2 cellular contexts compared by ENCODE assay signal in the genomic region with DNA sequence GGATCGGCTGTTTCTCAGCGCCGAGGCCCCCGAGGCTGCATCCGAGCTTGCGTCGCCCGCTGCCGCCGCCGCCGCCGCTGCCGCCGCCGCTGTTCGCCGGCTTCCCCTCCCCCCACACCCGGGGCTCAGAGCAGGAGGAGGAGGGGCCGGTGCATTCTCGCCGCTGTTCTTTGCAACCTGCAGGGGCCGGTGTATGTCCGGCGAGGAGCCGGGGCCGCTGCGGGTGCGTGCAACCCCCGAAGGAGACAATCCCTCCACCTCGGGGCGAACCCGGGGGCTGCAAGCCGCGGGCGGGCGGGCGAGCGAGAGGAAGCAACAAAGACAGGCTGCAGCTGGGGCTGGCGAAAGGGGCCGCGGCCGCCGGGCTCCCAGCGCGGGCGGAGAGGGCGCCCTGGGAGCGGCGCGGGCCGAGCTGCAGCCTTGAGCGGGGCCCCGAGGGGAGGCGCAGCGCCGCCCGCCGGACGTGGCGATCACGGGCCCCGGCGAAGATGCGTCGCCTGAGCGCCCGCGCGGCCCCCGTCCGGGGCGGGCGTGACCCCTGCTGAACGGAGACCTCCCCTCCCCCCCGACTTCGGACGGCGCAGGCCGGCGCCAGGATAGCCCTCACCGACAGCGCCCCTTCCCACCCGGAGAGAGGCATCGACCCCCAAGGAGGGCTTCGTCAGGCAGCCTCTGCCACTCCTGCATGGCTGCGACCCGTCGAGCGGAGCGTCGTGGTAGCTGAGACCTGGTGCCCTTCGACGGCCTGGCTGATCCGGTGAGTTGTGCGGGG.
TF ChIP-seq lines count a peak whose summit lies in the region.

No MANE protein-coding gene starts in this region.

TF ChIP-seq in WTC11, 78 proteins besides CTCF, POLR2A, EP300 and RAD21 (continued from another document and continues in another):
- TF ChIP-seq, protein P1, sequence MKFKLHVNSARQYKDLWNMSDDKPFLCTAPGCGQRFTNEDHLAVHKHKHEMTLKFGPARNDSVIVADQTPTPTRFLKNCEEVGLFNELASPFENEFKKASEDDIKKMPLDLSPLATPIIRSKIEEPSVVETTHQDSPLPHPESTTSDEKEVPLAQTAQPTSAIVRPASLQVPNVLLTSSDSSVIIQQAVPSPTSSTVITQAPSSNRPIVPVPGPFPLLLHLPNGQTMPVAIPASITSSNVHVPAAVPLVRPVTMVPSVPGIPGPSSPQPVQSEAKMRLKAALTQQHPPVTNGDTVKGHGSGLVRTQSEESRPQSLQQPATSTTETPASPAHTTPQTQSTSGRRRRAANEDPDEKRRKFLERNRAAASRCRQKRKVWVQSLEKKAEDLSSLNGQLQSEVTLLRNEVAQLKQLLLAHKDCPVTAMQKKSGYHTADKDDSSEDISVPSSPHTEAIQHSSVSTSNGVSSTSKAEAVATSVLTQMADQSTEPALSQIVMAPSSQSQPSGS (CRISPR knock-in tag; IDR thresholded peaks at IDR 0.05; ENCODE audit: borderline replicate concordance, low read depth): no peak
- TF ChIP-seq FOXK1 (CRISPR knock-in tag; IDR thresholded peaks at IDR 0.05) (no peak), SMAD3 (CRISPR knock-in tag; IDR thresholded peaks at IDR 0.05; ENCODE audit: borderline replicate concordance) (no peak), TEAD4 (CRISPR knock-in tag; IDR thresholded peaks at IDR 0.05) (no peak), ZNF219 (CRISPR knock-in tag; IDR thresholded peaks at IDR 0.05; ENCODE audit: borderline replicate concordance) (no peak), ZNF263 (CRISPR knock-in tag; IDR thresholded peaks at IDR 0.05; ENCODE audit: low read depth) (no peak), ZNF138 (CRISPR knock-in tag; conservative IDR thresholded peaks at IDR 0.05) (no peak), PRRX2 (CRISPR knock-in tag; IDR thresholded peaks at IDR 0.05) (no peak), GABPB1 (CRISPR knock-in tag; IDR thresholded peaks at IDR 0.05) (0 out of 2 replicates have a peak, but pooled peaks have one; percentile 8)
- TF ChIP-seq, protein P2, sequence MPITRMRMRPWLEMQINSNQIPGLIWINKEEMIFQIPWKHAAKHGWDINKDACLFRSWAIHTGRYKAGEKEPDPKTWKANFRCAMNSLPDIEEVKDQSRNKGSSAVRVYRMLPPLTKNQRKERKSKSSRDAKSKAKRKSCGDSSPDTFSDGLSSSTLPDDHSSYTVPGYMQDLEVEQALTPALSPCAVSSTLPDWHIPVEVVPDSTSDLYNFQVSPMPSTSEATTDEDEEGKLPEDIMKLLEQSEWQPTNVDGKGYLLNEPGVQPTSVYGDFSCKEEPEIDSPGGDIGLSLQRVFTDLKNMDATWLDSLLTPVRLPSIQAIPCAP (CRISPR knock-in tag; IDR thresholded peaks at IDR 0.05): no peak
- TF ChIP-seq, protein P3, sequence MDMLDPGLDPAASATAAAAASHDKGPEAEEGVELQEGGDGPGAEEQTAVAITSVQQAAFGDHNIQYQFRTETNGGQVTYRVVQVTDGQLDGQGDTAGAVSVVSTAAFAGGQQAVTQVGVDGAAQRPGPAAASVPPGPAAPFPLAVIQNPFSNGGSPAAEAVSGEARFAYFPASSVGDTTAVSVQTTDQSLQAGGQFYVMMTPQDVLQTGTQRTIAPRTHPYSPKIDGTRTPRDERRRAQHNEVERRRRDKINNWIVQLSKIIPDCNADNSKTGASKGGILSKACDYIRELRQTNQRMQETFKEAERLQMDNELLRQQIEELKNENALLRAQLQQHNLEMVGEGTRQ (CRISPR knock-in tag; IDR thresholded peaks at IDR 0.05): no peak
- TF ChIP-seq, protein P4, sequence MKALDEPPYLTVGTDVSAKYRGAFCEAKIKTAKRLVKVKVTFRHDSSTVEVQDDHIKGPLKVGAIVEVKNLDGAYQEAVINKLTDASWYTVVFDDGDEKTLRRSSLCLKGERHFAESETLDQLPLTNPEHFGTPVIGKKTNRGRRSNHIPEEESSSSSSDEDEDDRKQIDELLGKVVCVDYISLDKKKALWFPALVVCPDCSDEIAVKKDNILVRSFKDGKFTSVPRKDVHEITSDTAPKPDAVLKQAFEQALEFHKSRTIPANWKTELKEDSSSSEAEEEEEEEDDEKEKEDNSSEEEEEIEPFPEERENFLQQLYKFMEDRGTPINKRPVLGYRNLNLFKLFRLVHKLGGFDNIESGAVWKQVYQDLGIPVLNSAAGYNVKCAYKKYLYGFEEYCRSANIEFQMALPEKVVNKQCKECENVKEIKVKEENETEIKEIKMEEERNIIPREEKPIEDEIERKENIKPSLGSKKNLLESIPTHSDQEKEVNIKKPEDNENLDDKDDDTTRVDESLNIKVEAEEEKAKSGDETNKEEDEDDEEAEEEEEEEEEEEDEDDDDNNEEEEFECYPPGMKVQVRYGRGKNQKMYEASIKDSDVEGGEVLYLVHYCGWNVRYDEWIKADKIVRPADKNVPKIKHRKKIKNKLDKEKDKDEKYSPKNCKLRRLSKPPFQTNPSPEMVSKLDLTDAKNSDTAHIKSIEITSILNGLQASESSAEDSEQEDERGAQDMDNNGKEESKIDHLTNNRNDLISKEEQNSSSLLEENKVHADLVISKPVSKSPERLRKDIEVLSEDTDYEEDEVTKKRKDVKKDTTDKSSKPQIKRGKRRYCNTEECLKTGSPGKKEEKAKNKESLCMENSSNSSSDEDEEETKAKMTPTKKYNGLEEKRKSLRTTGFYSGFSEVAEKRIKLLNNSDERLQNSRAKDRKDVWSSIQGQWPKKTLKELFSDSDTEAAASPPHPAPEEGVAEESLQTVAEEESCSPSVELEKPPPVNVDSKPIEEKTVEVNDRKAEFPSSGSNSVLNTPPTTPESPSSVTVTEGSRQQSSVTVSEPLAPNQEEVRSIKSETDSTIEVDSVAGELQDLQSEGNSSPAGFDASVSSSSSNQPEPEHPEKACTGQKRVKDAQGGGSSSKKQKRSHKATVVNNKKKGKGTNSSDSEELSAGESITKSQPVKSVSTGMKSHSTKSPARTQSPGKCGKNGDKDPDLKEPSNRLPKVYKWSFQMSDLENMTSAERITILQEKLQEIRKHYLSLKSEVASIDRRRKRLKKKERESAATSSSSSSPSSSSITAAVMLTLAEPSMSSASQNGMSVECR (CRISPR knock-in tag; IDR thresholded peaks at IDR 0.05; ENCODE audit: borderline replicate concordance): no peak
- TF ChIP-seq, protein P5, sequence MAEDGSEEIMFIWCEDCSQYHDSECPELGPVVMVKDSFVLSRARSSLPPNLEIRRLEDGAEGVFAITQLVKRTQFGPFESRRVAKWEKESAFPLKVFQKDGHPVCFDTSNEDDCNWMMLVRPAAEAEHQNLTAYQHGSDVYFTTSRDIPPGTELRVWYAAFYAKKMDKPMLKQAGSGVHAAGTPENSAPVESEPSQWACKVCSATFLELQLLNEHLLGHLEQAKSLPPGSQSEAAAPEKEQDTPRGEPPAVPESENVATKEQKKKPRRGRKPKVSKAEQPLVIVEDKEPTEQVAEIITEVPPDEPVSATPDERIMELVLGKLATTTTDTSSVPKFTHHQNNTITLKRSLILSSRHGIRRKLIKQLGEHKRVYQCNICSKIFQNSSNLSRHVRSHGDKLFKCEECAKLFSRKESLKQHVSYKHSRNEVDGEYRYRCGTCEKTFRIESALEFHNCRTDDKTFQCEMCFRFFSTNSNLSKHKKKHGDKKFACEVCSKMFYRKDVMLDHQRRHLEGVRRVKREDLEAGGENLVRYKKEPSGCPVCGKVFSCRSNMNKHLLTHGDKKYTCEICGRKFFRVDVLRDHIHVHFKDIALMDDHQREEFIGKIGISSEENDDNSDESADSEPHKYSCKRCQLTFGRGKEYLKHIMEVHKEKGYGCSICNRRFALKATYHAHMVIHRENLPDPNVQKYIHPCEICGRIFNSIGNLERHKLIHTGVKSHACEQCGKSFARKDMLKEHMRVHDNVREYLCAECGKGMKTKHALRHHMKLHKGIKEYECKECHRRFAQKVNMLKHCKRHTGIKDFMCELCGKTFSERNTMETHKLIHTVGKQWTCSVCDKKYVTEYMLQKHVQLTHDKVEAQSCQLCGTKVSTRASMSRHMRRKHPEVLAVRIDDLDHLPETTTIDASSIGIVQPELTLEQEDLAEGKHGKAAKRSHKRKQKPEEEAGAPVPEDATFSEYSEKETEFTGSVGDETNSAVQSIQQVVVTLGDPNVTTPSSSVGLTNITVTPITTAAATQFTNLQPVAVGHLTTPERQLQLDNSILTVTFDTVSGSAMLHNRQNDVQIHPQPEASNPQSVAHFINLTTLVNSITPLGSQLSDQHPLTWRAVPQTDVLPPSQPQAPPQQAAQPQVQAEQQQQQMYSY (CRISPR knock-in tag; IDR thresholded peaks at IDR 0.05): no peak

TF ChIP-seq in HepG2, 621 proteins besides CTCF, POLR2A, EP300 and RAD21 (continued from another document and continues in another):
- TF ChIP-seq NBN (conservative IDR thresholded peaks at IDR 0.05): no peak
- peak; percentile 41; the same call in 1 of the 2 replicates for TF ChIP-seq HOXA5 (CRISPR knock-in tag; IDR thresholded peaks at IDR 0.05)
- TF ChIP-seq, protein P6, sequence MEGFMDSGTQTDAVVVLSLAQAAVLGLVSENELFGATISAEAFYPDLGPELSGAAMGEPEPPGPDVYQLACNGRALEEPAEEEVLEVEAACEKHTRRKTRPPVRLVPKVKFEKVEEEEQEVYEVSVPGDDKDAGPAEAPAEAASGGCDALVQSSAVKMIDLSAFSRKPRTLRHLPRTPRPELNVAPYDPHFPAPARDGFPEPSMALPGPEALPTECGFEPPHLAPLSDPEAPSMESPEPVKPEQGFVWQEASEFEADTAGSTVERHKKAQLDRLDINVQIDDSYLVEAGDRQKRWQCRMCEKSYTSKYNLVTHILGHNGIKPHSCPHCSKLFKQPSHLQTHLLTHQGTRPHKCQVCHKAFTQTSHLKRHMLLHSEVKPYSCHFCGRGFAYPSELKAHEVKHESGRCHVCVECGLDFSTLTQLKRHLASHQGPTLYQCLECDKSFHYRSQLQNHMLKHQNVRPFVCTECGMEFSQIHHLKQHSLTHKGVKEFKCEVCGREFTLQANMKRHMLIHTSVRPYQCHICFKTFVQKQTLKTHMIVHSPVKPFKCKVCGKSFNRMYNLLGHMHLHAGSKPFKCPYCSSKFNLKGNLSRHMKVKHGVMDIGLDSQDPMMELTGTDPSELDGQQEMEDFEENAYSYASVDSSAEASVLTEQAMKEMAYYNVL (CRISPR knock-in tag; IDR thresholded peaks at IDR 0.05; ENCODE audit: borderline replicate concordance): no peak
- TF ChIP-seq, protein P7, sequence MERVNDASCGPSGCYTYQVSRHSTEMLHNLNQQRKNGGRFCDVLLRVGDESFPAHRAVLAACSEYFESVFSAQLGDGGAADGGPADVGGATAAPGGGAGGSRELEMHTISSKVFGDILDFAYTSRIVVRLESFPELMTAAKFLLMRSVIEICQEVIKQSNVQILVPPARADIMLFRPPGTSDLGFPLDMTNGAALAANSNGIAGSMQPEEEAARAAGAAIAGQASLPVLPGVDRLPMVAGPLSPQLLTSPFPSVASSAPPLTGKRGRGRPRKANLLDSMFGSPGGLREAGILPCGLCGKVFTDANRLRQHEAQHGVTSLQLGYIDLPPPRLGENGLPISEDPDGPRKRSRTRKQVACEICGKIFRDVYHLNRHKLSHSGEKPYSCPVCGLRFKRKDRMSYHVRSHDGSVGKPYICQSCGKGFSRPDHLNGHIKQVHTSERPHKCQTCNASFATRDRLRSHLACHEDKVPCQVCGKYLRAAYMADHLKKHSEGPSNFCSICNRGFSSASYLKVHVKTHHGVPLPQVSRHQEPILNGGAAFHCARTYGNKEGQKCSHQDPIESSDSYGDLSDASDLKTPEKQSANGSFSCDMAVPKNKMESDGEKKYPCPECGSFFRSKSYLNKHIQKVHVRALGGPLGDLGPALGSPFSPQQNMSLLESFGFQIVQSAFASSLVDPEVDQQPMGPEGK (CRISPR knock-in tag; IDR thresholded peaks at IDR 0.05): peak; percentile 60
- peak; percentile 67 for TF ChIP-seq CHD2 (IDR thresholded peaks at IDR 0.05; ENCODE audit: low read depth, low read length)
- TF ChIP-seq ZBTB38 (CRISPR knock-in tag; IDR thresholded peaks at IDR 0.05): peak; percentile 40; the same call in 1 of the 2 replicates
- TF ChIP-seq KAT2B (IDR thresholded peaks at IDR 0.05; ENCODE audit: borderline replicate concordance, low read depth, low read length): no peak
- no peak for TF ChIP-seq RARG (CRISPR knock-in tag; IDR thresholded peaks at IDR 0.05; ENCODE audit: low read depth)
- peak; percentile 20; the same call in 1 of the 2 replicates for TF ChIP-seq ZNF263 (CRISPR knock-in tag; IDR thresholded peaks at IDR 0.05)
- no peak for TF ChIP-seq CENPX (CRISPR knock-in tag; IDR thresholded peaks at IDR 0.05)
- TF ChIP-seq ZNF7 (CRISPR knock-in tag; IDR thresholded peaks at IDR 0.05): no peak
- TF ChIP-seq HES4 (CRISPR knock-in tag; IDR thresholded peaks at IDR 0.05; ENCODE audit: borderline replicate concordance): no peak
- TF ChIP-seq MED1 (CRISPR knock-in tag; IDR thresholded peaks at IDR 0.05): peak; percentile 40
- TF ChIP-seq, protein P8, sequence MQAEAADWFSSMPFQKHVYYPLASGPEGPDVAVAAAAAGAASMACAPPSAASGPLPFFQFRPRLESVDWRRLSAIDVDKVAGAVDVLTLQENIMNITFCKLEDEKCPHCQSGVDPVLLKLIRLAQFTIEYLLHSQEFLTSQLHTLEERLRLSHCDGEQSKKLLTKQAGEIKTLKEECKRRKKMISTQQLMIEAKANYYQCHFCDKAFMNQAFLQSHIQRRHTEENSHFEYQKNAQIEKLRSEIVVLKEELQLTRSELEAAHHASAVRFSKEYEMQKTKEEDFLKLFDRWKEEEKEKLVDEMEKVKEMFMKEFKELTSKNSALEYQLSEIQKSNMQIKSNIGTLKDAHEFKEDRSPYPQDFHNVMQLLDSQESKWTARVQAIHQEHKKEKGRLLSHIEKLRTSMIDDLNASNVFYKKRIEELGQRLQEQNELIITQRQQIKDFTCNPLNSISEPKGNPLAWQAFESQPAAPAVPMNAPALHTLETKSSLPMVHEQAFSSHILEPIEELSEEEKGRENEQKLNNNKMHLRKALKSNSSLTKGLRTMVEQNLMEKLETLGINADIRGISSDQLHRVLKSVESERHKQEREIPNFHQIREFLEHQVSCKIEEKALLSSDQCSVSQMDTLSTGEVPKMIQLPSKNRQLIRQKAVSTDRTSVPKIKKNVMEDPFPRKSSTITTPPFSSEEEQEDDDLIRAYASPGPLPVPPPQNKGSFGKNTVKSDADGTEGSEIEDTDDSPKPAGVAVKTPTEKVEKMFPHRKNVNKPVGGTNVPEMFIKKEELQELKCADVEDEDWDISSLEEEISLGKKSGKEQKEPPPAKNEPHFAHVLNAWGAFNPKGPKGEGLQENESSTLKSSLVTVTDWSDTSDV (CRISPR knock-in tag; IDR thresholded peaks at IDR 0.05): no peak
- TF ChIP-seq, protein P9, sequence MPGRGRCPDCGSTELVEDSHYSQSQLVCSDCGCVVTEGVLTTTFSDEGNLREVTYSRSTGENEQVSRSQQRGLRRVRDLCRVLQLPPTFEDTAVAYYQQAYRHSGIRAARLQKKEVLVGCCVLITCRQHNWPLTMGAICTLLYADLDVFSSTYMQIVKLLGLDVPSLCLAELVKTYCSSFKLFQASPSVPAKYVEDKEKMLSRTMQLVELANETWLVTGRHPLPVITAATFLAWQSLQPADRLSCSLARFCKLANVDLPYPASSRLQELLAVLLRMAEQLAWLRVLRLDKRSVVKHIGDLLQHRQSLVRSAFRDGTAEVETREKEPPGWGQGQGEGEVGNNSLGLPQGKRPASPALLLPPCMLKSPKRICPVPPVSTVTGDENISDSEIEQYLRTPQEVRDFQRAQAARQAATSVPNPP (CRISPR knock-in tag; IDR thresholded peaks at IDR 0.05): no peak
- TF ChIP-seq ZFX (CRISPR knock-in tag; IDR thresholded peaks at IDR 0.05; ENCODE audit: low read depth): peak; percentile 43
- TF ChIP-seq TAF1 (CRISPR knock-in tag; IDR thresholded peaks at IDR 0.05): no peak; the same call in 1 of the 2 replicates
- TF ChIP-seq ZNF850 (CRISPR knock-in tag; conservative IDR thresholded peaks at IDR 0.05): peak; percentile 81; the same call in 1 of the 2 replicates
- TF ChIP-seq SAP130 (CRISPR knock-in tag; IDR thresholded peaks at IDR 0.05; ENCODE audit: low read depth): peak; percentile 50; the same call in 1 of the 2 replicates
- TF ChIP-seq ZBTB7B (CRISPR knock-in tag; IDR thresholded peaks at IDR 0.05): peak; percentile 8; the same call in 1 of the 2 replicates
- no peak for TF ChIP-seq NAIF1 (CRISPR knock-in tag; IDR thresholded peaks at IDR 0.05; ENCODE audit: borderline replicate concordance)
- TF ChIP-seq HNRNPK (IDR thresholded peaks at IDR 0.05; ENCODE audit: low read depth, low read length, poor library complexity, severe bottlenecking): peak; percentile 23
